15 cellular contexts compared by ENCODE assay signal in the genomic region with DNA sequence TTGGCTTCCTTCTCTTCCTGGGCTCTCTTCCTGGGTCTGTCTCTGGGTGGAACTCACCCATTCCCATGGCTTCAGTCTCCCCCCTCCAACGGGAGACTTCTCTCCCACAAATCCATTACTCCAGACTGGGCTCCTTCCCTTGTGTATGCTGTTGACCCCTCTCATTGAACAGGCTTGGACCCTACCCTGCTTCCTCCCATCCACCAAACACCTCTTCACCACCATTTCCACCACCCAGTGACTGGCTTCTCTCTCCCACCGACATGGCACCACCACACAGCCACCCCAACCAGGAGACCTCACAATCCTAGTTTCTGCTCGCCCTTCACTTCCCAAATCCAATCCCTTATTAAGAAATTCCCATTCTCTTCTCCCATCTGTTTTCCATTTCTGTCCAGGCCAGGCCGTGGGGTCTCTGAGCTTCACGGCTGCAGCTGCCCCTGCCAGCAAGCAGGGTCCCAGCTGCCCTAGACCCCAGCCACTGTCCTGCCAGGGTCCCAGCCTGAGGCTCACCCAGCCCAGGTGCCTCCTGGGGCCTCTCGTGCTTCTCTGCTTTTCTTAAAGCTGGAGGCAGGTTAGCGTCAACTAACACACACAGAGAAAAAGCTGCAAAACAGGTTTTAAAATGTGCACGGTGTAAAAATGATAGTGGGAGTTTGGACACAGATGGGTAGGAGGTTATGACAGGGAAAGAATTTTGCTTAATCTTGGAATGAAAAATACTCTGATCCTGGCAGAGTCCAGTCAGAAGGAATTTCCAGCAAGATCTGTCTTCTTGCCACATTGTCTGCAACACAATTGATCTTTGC.
DNase-seq lines count a peak whose midpoint lies in the region; ATAC-seq and TF ChIP-seq lines count a peak whose summit lies in the region.
"Had no signal": no experiment of that assay in that cellular context is flagged by ENCODE, and none has a peak within 500 bp of the region (broad histone marks: within the 10 kb centered on the region; RNA-seq: fewer than 3 reads in every experiment).

No MANE protein-coding gene starts in this region.

- no peaks in the 10 kb centered on the region; the same call in 1 of the 2 replicates for H3K27me3 Mint-ChIP-seq in WTC11 (ENCODE audit: low read depth)
- H3K27me3 Mint-ChIP-seq: activated CD8-positive, alpha-beta T cell treated with anti-CD3 and anti-CD28 coated beads for 36 hours; activated naive CD8-positive, alpha-beta T cell treated with anti-CD3 and anti-CD28 coated beads for 36 hours; dendritic cell treated with granulocyte-macrophage colony-stimulating factor and Interleukin-4, amounts not matched to agents 40 ng/mL and 50 ng/mL, for 4 days had no signal

- peak; percentile 62 for DNase-seq in NCI-H510A treated with DMSO at 0.1 percent for 48 hours (lab: John Stamatoyannopoulos, UW)
- no peak for DNase-seq in NCI-H510A (lab: John Stamatoyannopoulos, UW)
- DNase-seq in WTC11 (ENCODE audit: low spot score), result no peak
- peak; percentile 59 for DNase-seq in islet precursor cell
- peak; percentile 14 for DNase-seq in testis
- no peak for DNase-seq in GM20000 (ENCODE audit: low spot score)
- no peak for DNase-seq in activated naive CD4-positive, alpha-beta T cell treated with Interleukin-2 at 50 U/mL for 16 hours
- DNase-seq: activated CD8-positive, alpha-beta T cell treated with anti-CD3 and anti-CD28 coated beads for 36 hours; activated naive CD8-positive, alpha-beta T cell treated with anti-CD3 and anti-CD28 coated beads for 36 hours; naive B cell; NCI-H2227 treated with DMSO at 0.1 percent for 48 hours had no signal

- H3K4me3 Mint-ChIP-seq in WTC11, result no peak overlapping the region
- H3K4me3 Mint-ChIP-seq: activated CD8-positive, alpha-beta T cell treated with anti-CD3 and anti-CD28 coated beads for 36 hours; activated naive CD8-positive, alpha-beta T cell treated with anti-CD3 and anti-CD28 coated beads for 36 hours; dendritic cell treated with granulocyte-macrophage colony-stimulating factor and Interleukin-4, amounts not matched to agents 40 ng/mL and 50 ng/mL, for 4 days; naive B cell had no signal

- intact Hi-C loops in testis (cut with DNase I; ENCODE audit: low total_unique reads), result no loop called here

- H3K36me3 ChIP-seq in testis (ENCODE audit: low read depth, missing control alignments), result no peaks in the 10 kb centered on the region
- H3K36me3 ChIP-seq: upper lobe of left lung had no signal

- no peaks in the 10 kb centered on the region for H3K27me3 ChIP-seq in testis
- H3K27me3 ChIP-seq: upper lobe of left lung had no signal

- H3K27ac Mint-ChIP-seq in WTC11, result 0 out of 2 replicates have a peak overlapping the region, but pooled peaks have one; percentile 34
- H3K27ac Mint-ChIP-seq: activated CD8-positive, alpha-beta T cell treated with anti-CD3 and anti-CD28 coated beads for 36 hours; activated naive CD8-positive, alpha-beta T cell treated with anti-CD3 and anti-CD28 coated beads for 36 hours; dendritic cell treated with granulocyte-macrophage colony-stimulating factor and Interleukin-4, amounts not matched to agents 40 ng/mL and 50 ng/mL, for 4 days; naive B cell had no signal

- CTCF ChIA-PET in WTC11 (lab: Charles Lee), result no interaction called here

- peaks cover 43% of the 10 kb centered on the region for H3K4me1 ChIP-seq in testis

- no peak for ATAC-seq in WTC11
- no peak for ATAC-seq in GM19351 (IDR thresholded peaks at IDR 0.05; ENCODE audit: unreplicated experiment)
- ATAC-seq: activated CD8-positive, alpha-beta T cell treated with anti-CD3 and anti-CD28 coated beads for 36 hours had no signal

- no peaks in the 10 kb centered on the region for H3K36me3 Mint-ChIP-seq in WTC11
- H3K36me3 Mint-ChIP-seq: activated naive CD8-positive, alpha-beta T cell treated with anti-CD3 and anti-CD28 coated beads for 36 hours; naive B cell had no signal

- 54 to 56% methylated on average over 8 of the region's 8 CpGs for WGBS in testis, 2 donors

- TF ChIP-seq CTCF in WTC11 (IDR thresholded peaks at IDR 0.05) (no peak), testis (IDR thresholded peaks at IDR 0.05) (no peak), GM20000 (IDR thresholded peaks at IDR 0.05; ENCODE audit: extremely low read depth, missing control alignments) (no peak)

- POLR2A ChIA-PET in WTC11 (lab: Charles Lee), result no interaction called here

- H3K4me1 Mint-ChIP-seq in WTC11, result peaks cover 25% of the 10 kb centered on the region
- H3K4me1 Mint-ChIP-seq: activated naive CD8-positive, alpha-beta T cell treated with anti-CD3 and anti-CD28 coated beads for 36 hours; naive B cell had no signal

- H3K4me3 ChIP-seq in testis, result no peak overlapping the region
- H3K4me3 ChIP-seq: skin epidermis, upper lobe of left lung had no signal

- no peaks in the 10 kb centered on the region for H3K9me3 Mint-ChIP-seq in WTC11
- H3K9me3 Mint-ChIP-seq: activated naive CD8-positive, alpha-beta T cell treated with anti-CD3 and anti-CD28 coated beads for 36 hours; dendritic cell treated with granulocyte-macrophage colony-stimulating factor and Interleukin-4, amounts not matched to agents 40 ng/mL and 50 ng/mL, for 4 days had no signal

- no peak overlapping the region for H3K27ac ChIP-seq in testis

- no peaks in the 10 kb centered on the region for H3K9me3 ChIP-seq in testis
- H3K9me3 ChIP-seq: upper lobe of left lung had no signal

- TF ChIP-seq POLR2A in testis (IDR thresholded peaks at IDR 0.05), result no peak

TF ChIP-seq in WTC11, 78 proteins besides CTCF, POLR2A, EP300 and RAD21 (continues in another document):
- TF ChIP-seq ZNF263 (CRISPR knock-in tag; IDR thresholded peaks at IDR 0.05; ENCODE audit: low read depth) (no peak), ESRRA (CRISPR knock-in tag; IDR thresholded peaks at IDR 0.05; ENCODE audit: borderline replicate concordance) (no peak), MYBL2 (CRISPR knock-in tag; IDR thresholded peaks at IDR 0.05) (no peak), TEAD1 (CRISPR knock-in tag; IDR thresholded peaks at IDR 0.05) (no peak), SOX15 (CRISPR knock-in tag; IDR thresholded peaks at IDR 0.05) (no peak), ZNF416 (CRISPR knock-in tag; IDR thresholded peaks at IDR 0.05) (no peak)
- TF ChIP-seq, protein P1, sequence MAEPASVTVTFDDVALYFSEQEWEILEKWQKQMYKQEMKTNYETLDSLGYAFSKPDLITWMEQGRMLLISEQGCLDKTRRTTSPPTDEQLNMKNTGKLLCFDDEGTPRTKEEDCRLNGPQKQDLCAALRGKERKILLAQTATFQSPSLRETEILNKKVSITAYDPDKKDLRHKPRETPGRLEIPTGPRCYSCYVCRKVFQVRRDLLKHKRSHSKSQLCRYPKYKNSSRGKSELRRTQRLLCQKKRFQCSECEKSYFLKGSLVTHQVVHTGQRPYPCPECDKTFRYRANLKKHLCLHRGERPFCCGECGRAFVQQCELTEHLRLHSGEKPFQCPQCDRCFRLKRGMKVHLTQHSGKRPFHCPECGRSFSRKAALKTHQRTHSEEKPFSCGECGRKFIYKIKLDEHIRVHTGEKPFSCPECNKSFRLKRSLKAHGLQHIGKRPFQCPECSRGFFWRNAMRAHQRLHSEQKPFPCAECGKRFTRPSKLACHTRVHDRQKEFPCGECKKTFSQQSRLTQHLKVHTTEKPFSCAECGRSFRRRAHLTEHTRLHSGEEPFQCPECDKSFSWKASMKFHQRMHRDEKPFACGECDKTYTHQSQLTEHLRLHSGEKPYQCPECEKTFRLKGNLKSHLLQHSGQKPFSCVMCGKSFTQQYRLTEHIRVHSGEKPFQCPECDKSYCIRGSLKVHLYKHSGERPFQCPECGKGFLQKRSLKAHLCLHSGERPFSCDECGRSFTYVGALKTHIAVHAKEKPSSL (CRISPR knock-in tag; conservative IDR thresholded peaks at IDR 0.05), result no peak
- TF ChIP-seq, protein P2, sequence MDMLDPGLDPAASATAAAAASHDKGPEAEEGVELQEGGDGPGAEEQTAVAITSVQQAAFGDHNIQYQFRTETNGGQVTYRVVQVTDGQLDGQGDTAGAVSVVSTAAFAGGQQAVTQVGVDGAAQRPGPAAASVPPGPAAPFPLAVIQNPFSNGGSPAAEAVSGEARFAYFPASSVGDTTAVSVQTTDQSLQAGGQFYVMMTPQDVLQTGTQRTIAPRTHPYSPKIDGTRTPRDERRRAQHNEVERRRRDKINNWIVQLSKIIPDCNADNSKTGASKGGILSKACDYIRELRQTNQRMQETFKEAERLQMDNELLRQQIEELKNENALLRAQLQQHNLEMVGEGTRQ (CRISPR knock-in tag; IDR thresholded peaks at IDR 0.05), result no peak
- TF ChIP-seq, protein P3, sequence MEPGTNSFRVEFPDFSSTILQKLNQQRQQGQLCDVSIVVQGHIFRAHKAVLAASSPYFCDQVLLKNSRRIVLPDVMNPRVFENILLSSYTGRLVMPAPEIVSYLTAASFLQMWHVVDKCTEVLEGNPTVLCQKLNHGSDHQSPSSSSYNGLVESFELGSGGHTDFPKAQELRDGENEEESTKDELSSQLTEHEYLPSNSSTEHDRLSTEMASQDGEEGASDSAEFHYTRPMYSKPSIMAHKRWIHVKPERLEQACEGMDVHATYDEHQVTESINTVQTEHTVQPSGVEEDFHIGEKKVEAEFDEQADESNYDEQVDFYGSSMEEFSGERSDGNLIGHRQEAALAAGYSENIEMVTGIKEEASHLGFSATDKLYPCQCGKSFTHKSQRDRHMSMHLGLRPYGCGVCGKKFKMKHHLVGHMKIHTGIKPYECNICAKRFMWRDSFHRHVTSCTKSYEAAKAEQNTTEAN (CRISPR knock-in tag; IDR thresholded peaks at IDR 0.05), result no peak

Comparison
In these comparisons a context has a peak if more than half of its experiments do, and no peak if none do; other contexts are left out.
1. DNase-seq: peak in NCI-H510A treated with DMSO at 0.1 percent for 48 hours (single experiment), islet precursor cell (single experiment) and testis (single experiment); none in NCI-H510A (single experiment), WTC11 (single experiment), GM20000 (single experiment) and activated naive CD4-positive, alpha-beta T cell treated with Interleukin-2 at 50 U/mL for 16 hours (single experiment).